8 cellular contexts compared by ENCODE assay signal in genomic region chr19:50357178-50358100, GRCh38. TPM values are rescaled to one million over a fixed set of nuclear protein-coding genes. Genes with fewer than 3 reads are reported as not detected.
DNase-seq lines count a peak whose midpoint lies in the region; TF ChIP-seq lines count a peak whose summit lies in the region.

No MANE protein-coding gene starts in this region.

- no peak overlapping the region for H2BK120ac ChIP-seq in neuronal stem cell (ENCODE audit: low read depth, low read length)

- H3K36me3 ChIP-seq in OCI-LY7 (ENCODE audit: insufficient read depth, low read length) (peaks cover 10% of the 10 kb centered on the region), neuronal stem cell (replicated peaks in 1 of 2; ENCODE audit: control insufficient read depth in 2 of 2, insufficient read depth in 2 of 2, low read length in 2 of 2) (peaks cover 0 to 2% of the 10 kb centered on the region in 2 donors), stomach smooth muscle (ENCODE audit: control insufficient read depth in 2 of 2, insufficient read depth in 2 of 2, low read length in 2 of 2) (no peaks in the 10 kb centered on the region)

- no peak overlapping the region for H4K91ac ChIP-seq in neuronal stem cell (ENCODE audit: low read depth, low read length, poor library complexity)

- H3K9ac ChIP-seq in neuronal stem cell (ENCODE audit: low read depth, low read length, poor library complexity), result peak overlapping the region; percentile 44
- peak overlapping the region; percentile 82 to 84 for H3K9ac ChIP-seq in stomach smooth muscle (ENCODE audit: low read length in 2 of 2)

- peak overlapping the region; percentile 66 for H3K18ac ChIP-seq in neuronal stem cell (ENCODE audit: low read length)

- WGBS in neuronal stem cell (ENCODE audit: extremely low coverage in 2 of 2, insufficient read length in 2 of 2, insufficient replicate concordance in 1 of 2), 2 donors, result no CpG with 5 or more reads among the region's 54 CpGs

- no peak overlapping the region for H2AK5ac ChIP-seq in neuronal stem cell (ENCODE audit: low read depth, low read length)

- no TSS peak for BruUV-seq in OCI-LY7 (replicated peaks; lab: Mats Ljungman, UMichigan)

- H3K27me3 ChIP-seq in neuronal stem cell (ENCODE audit: control insufficient read depth in 3 of 3, insufficient read depth in 3 of 3, low read depth in 1 of 3, low read length in 3 of 3) (peaks cover 0 to 2% (median 0%) of the 10 kb centered on the region in 3 experiments), stomach smooth muscle (ENCODE audit: control insufficient read depth in 1 of 2, insufficient read depth in 2 of 2, low read length in 2 of 2) (peaks cover 0 to 3% of the 10 kb centered on the region in 2 donors)

- peaks cover 3% of the 10 kb centered on the region for H3K79me1 ChIP-seq in neuronal stem cell (ENCODE audit: low read depth, low read length)

- CTCF ChIA-PET in OCI-LY7 (lab: Charles Lee; ENCODE audit: unreplicated experiment), result interaction anchor here (0.9 kb wide), 1 partner anchor 104 kb away, joined by 4 read pairs; no protein-coding TSS in a partner anchor

- H4K20me1 ChIP-seq in OCI-LY7 (ENCODE audit: insufficient read depth, low read length), result no peaks in the 10 kb centered on the region

- no peak overlapping the region for H2BK12ac ChIP-seq in neuronal stem cell (ENCODE audit: low read length)

- no peak overlapping the region for H2BK15ac ChIP-seq in neuronal stem cell (ENCODE audit: low read length)

- H3K4me1 ChIP-seq in OCI-LY7 (ENCODE audit: insufficient read depth, low read length, poor library complexity, severe bottlenecking) (peaks cover 34% of the 10 kb centered on the region), neuronal stem cell (ENCODE audit: control insufficient read depth in 2 of 2, insufficient read depth in 1 of 2, low read depth in 1 of 2, low read length in 2 of 2) (peaks cover 0 to 4% of the 10 kb centered on the region in 2 donors), stomach smooth muscle (ENCODE audit: control insufficient read depth, insufficient read depth, low read length) (peaks cover 8% of the 10 kb centered on the region)

- no peaks in the 10 kb centered on the region for H3K9me2 ChIP-seq in OCI-LY7 (ENCODE audit: insufficient read depth, low read length)

- H3K27ac ChIP-seq in 22Rv1 (peak overlapping the region; percentile 78), OCI-LY7 (ENCODE audit: low read depth, low read length, poor library complexity, severe bottlenecking) (no peak overlapping the region), neuronal stem cell (replicated peaks; ENCODE audit: low read length) (no peak overlapping the region), stomach smooth muscle (ENCODE audit: low read length) (peak overlapping the region; percentile 71)

- H3K79me2 ChIP-seq in OCI-LY7 (ENCODE audit: insufficient read depth, low read depth, low read length), result no peaks in the 10 kb centered on the region

- no peak overlapping the region for H4K8ac ChIP-seq in neuronal stem cell (ENCODE audit: low read depth, low read length)

- H3K4ac ChIP-seq in neuronal stem cell (ENCODE audit: low read length), result no peak overlapping the region

- POLR2A ChIA-PET in OCI-LY7 (lab: Charles Lee), result no interaction called here

- H3K23ac ChIP-seq in neuronal stem cell (ENCODE audit: low read depth, low read length, poor library complexity), result peak overlapping the region; percentile 93

- H3K4me3 ChIP-seq in OCI-LY7 (ENCODE audit: low read depth, low read length, poor library complexity, severe bottlenecking) (peak overlapping the region; percentile 24), neuronal stem cell (ENCODE audit: low read length in 2 of 2) (no peak overlapping the region), stomach smooth muscle (ENCODE audit: low read length in 2 of 2) (peak overlapping the region; percentile 77 to 94)

- no peak overlapping the region for H2BK5ac ChIP-seq in neuronal stem cell (ENCODE audit: low read length)

- in situ Hi-C loops in GM13977 (cut with MboI; ENCODE audit: low pct_unique_long_range_greater_than_20kb, low sequenced_read_pairs, unreplicated experiment), result loop anchor here (5.0 to 25.0 kb wide), 2 partner anchors 105 to 430 kb away; partner anchors contain the start of gene ACP4

- intact Hi-C loops in OCI-LY7 (cut with micrococcal nuclease; ENCODE audit: unreplicated experiment), result loop anchor here (2.0 kb wide), 1 partner anchor 199 kb away; no protein-coding TSS in a partner anchor

- no peak overlapping the region for H3K14ac ChIP-seq in neuronal stem cell (ENCODE audit: low read length)

- H3K9me3 ChIP-seq in OCI-LY7 (ENCODE audit: low read length) (no peaks in the 10 kb centered on the region), neuronal stem cell (replicated peaks in 1 of 2; ENCODE audit: control insufficient read depth in 2 of 2, insufficient read depth in 1 of 2, low read depth in 1 of 2, low read length in 2 of 2) (peaks cover 5 to 11% of the 10 kb centered on the region in 2 donors), stomach smooth muscle (ENCODE audit: control insufficient read depth in 2 of 2, low read length in 2 of 2) (no peaks in the 10 kb centered on the region)

- H2AFZ ChIP-seq in OCI-LY7 (ENCODE audit: low read length), result peak overlapping the region; percentile 43; the same call in 1 of the 2 replicates
- peak overlapping the region; percentile 53 for H2AFZ ChIP-seq in neuronal stem cell (ENCODE audit: low read length)

- H3K4me2 ChIP-seq in OCI-LY7 (ENCODE audit: low read length) (peak overlapping the region; percentile 51), neuronal stem cell (ENCODE audit: insufficient read depth, low read length, poor library complexity, severe bottlenecking) (peak overlapping the region; percentile 12)

- DNase-seq in GM13977 (ENCODE audit: low spot score) (peak; percentile 62), HS-27A (ENCODE audit: low read depth) (peak; percentile 11), OCI-LY7 (ENCODE audit: low spot score) (peak; percentile 73), fibroblast of gingiva (ENCODE audit: low read depth) (peak; percentile 51), neuronal stem cell (ENCODE audit: low spot score) (peak; percentile 36)
- peak; percentile 93 to 94 for DNase-seq in activated T-cell treated with anti-CD3 and anti-CD28 coated beads, Interleukin-2, amount 50 U/mL, for 48 hours

- TF ChIP-seq CTCF in 22Rv1 (IDR thresholded peaks at IDR 0.05) (peak; percentile 92), GM13977 (IDR thresholded peaks at IDR 0.05; ENCODE audit: extremely low read depth, insufficient read depth, missing control alignments) (peak; percentile 81), OCI-LY7 (conservative IDR thresholded peaks at IDR 0.05; ENCODE audit: low read length) (peak; percentile 94)

RNA-seq across cellular contexts. Expression of gene NAPSA, which starts 8.0 kb away (rescaled TPM):
- 2.6 and 5.7 TPM in 2 replicates for total RNA-seq in OCI-LY7 (2014; rRNA removed; shearing (Covaris generic))
- 15.7 and 30.1 TPM in 2 replicates for total RNA-seq in OCI-LY7 (2022)
- polyA plus RNA-seq in neuronal stem cell (2013, experiment 1 of 2), result 0.84 TPM
- polyA plus RNA-seq in neuronal stem cell (2013, experiment 2 of 2), result 0.72 TPM

RNA-seq across cellular contexts. Expression of gene NR1H2, which starts 18.8 kb away (rescaled TPM):
- 52.8 and 65.7 TPM in 2 replicates for total RNA-seq in OCI-LY7 (2014; rRNA removed; shearing (Covaris generic))
- 41.2 and 53.1 TPM in 2 replicates for total RNA-seq in OCI-LY7 (2022)
- 15.5 TPM for polyA plus RNA-seq in neuronal stem cell (2013, experiment 1 of 2)
- polyA plus RNA-seq in neuronal stem cell (2013, experiment 2 of 2), result 15.1 TPM

RNA-seq across cellular contexts. Expression of gene POLD1, which starts 26.7 kb away (rescaled TPM):
- total RNA-seq in OCI-LY7 (2014; rRNA removed; shearing (Covaris generic)), result 147 and 233 TPM in 2 replicates
- total RNA-seq in OCI-LY7 (2022), result 119 and 127 TPM in 2 replicates
- polyA plus RNA-seq in neuronal stem cell (2013, experiment 1 of 2), result 60.2 TPM
- polyA plus RNA-seq in neuronal stem cell (2013, experiment 2 of 2), result 61.7 TPM

RNA-seq across cellular contexts. Expression of gene KCNC3, which starts 28.3 kb away (rescaled TPM):
- 7.1 and 7.4 TPM in 2 replicates for total RNA-seq in OCI-LY7 (2014; rRNA removed; shearing (Covaris generic))
- 21.7 and 23.4 TPM in 2 replicates for total RNA-seq in OCI-LY7 (2022)
- polyA plus RNA-seq in neuronal stem cell (2013, experiment 1 of 2), result 6.8 TPM
- 6.9 TPM for polyA plus RNA-seq in neuronal stem cell (2013, experiment 2 of 2)

Comparison
In these comparisons a context has a peak if more than half of its experiments do, and no peak if none do; other contexts are left out.
1. H3K27ac ChIP-seq: peak in 22Rv1 (single experiment) and stomach smooth muscle (single experiment); none in OCI-LY7 (single experiment) and neuronal stem cell (single experiment).
2. DNase-seq: peak in every context shown above with its lines; median percentile 94 in activated T-cell treated with anti-CD3 and anti-CD28 coated beads, Interleukin-2, amount 50 U/mL, for 48 hours; 73 in OCI-LY7; 62 in GM13977; 51 in fibroblast of gingiva; 36 in neuronal stem cell; 11 in HS-27A.
3. H3K4me3 ChIP-seq: peak in OCI-LY7 (single experiment) and stomach smooth muscle (2 of 2); none in neuronal stem cell (0 of 2).
4. Peak in every context shown above with its lines, with median percentiles within 50 percentile points of each other: CTCF ChIP-seq.